ENCODE assay signal across 8 cellular contexts in the genomic region with DNA sequence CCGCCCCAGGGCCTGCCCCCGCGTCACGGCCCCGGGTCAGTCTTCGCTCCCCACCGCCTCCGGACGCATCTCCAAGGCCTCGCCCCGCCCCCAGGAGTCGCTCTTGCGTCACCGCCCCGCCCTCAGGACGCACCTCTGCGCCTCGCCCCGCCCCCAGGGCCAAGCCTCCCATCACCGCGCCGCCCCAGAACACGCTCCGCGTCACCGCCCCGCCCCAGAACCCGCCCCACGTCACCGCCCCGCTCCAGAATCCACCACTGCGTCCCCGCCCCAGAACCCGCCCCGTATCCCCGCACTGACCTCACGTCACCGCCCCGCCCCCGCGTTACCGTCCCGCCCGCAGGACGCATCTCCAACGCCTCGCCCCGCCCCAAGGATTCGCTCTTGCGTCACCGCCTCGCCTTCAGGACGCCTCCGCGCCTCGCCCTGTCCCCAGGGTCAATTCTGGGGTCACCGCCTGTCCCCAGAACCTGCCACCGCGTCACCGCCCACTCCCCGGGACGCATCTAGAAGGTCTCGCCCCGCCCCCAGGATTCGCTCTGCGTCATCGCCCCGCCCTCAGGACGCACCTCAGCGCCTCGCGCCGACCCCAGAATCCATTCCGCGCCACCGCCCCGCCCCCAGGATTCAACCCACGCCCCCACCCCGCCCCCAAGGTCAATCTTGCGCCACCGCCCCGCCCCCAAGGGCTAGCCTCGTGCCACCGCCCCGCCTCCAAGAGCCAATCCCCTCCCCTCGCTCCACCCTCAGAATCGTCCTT. TPM values are rescaled to one million over a fixed set of nuclear protein-coding genes. Genes with fewer than 3 reads are reported as not detected.
A peak's percentile ranks its signal among the peaks of the same experiment; 100 is the strongest.
DNase-seq lines count a peak whose midpoint lies in the region; ATAC-seq and TF ChIP-seq lines count a peak whose summit lies in the region.

No MANE protein-coding gene starts in this region.

- H3K4ac ChIP-seq in IMR-90 (ENCODE audit: low read depth, low read length): peak overlapping the region; percentile 100

- peak overlapping the region; percentile 98 for H4K91ac ChIP-seq in IMR-90 (ENCODE audit: insufficient read depth, low read depth, low read length)

- H2BK15ac ChIP-seq in IMR-90 (ENCODE audit: low read depth, low read length): peak overlapping the region; percentile 98; the same call in 2 of the 3 replicates

- 0% methylated on average over 16 of the region's 87 CpGs; no CpG with 5 or more reads in 1 of the 2 experiments for WGBS in IMR-90 (ENCODE audit: extremely low coverage in 2 of 2, insufficient read length in 1 of 2), 2 experiments

- no peak for TF ChIP-seq POLR2A in IMR-90 (IDR thresholded peaks at IDR 0.05; ENCODE audit: low read depth, low read length)

- TF ChIP-seq CTCF in Calu3 (IDR thresholded peaks at IDR 0.05; ENCODE audit: unreplicated experiment) (no peak), IMR-90 (conservative IDR thresholded peaks at IDR 0.05; ENCODE audit: low read depth, low read length) (no peak), OCI-LY3 (IDR thresholded peaks at IDR 0.05; ENCODE audit: low read depth, low read length) (no peak), epithelial cell of esophagus (IDR thresholded peaks at IDR 0.05; ENCODE audit: insufficient read depth, low read depth, low read length, missing control alignments) (no peak)

- peak overlapping the region; percentile 100 for H3K14ac ChIP-seq in IMR-90 (replicated peaks; ENCODE audit: low read depth, low read length)

- peaks cover 47% of the 10 kb centered on the region for H3K36me3 Mint-ChIP-seq in Calu3 (ENCODE audit: insufficient read depth, unreplicated experiment)

- peak overlapping the region; percentile 92; the same call in 1 of the 2 replicates for H3K56ac ChIP-seq in IMR-90 (ENCODE audit: extremely low read depth, insufficient read depth, low read length)

- no peaks in the 10 kb centered on the region for H3K27me3 Mint-ChIP-seq in Calu3 (ENCODE audit: unreplicated experiment)

- H2AK9ac ChIP-seq in IMR-90 (replicated peaks; ENCODE audit: low read depth, low read length, poor library complexity): peak overlapping the region; percentile 93

- H3K79me1 ChIP-seq in IMR-90 (ENCODE audit: low read depth in 1 of 2, low read length in 2 of 2): peaks cover 11 to 35% of the 10 kb centered on the region in 2 experiments

- H3K27ac Mint-ChIP-seq in Calu3 (ENCODE audit: unreplicated experiment): peak overlapping the region; percentile 98

- POLR2A ChIA-PET in IMR-90 (lab: Charles Lee; ENCODE audit: unreplicated experiment): no interaction called here

- peaks cover 11% of the 10 kb centered on the region for H3K4me1 Mint-ChIP-seq in Calu3 (ENCODE audit: low read depth, unreplicated experiment)

- H3K36me3 ChIP-seq in IMR-90 (ENCODE audit: control insufficient read depth, insufficient read depth, low read length) (no peaks in the 10 kb centered on the region), OCI-LY3 (replicated peaks; ENCODE audit: low read depth, low read length) (no peaks in the 10 kb centered on the region)

- H3K23ac ChIP-seq in IMR-90 (ENCODE audit: low read depth, low read length): peak overlapping the region; percentile 99

- peak overlapping the region; percentile 98 for H2BK20ac ChIP-seq in IMR-90 (ENCODE audit: low read depth, low read length)

- H3K9ac ChIP-seq in IMR-90 (ENCODE audit: low read depth, low read length): peak overlapping the region; percentile 98
- H3K9ac ChIP-seq in OCI-LY3 (ENCODE audit: low read length): peak overlapping the region; percentile 79

- DNase-seq in Calu3 (peak; percentile 98), IMR-90 (peak; percentile 98), activated T-cell treated with anti-CD3 and anti-CD28 coated beads for 4 hours (peak; percentile 100), epithelial cell of esophagus (ENCODE audit: low read depth) (peak; percentile 99)
- DNase-seq in stimulated activated CD8-positive, alpha-beta memory T cell treated with anti-CD3 and anti-CD28 coated beads, Interleukin-2, amount 100 ng/mL, for 48 hours (ENCODE audit: low read depth in 2 of 2): peak; percentile 99 to 100

- H4K8ac ChIP-seq in IMR-90 (ENCODE audit: low read depth in 2 of 2, low read length in 2 of 2): peak overlapping the region; percentile 79 to 99

- peak overlapping the region; percentile 100 for H4K5ac ChIP-seq in IMR-90 (ENCODE audit: low read depth, low read length)

- intact Hi-C loops in Calu3 (cut with micrococcal nuclease; ENCODE audit: unreplicated experiment): loop anchor here (5.0 kb wide), 1 partner anchor 93 kb away; the partner anchor contains the start of gene DDI2
- intact Hi-C loops in IMR-90 (cut with micrococcal nuclease): loop anchor here (5.0 kb wide), 1 partner anchor 202 kb away; no protein-coding TSS in a partner anchor

- peak overlapping the region; percentile 100 for H2BK120ac ChIP-seq in IMR-90 (ENCODE audit: low read depth, low read length)

- H4K20me1 ChIP-seq in IMR-90 (ENCODE audit: insufficient read depth, low read length) (no peaks in the 10 kb centered on the region; the same call in none of the 2 replicates), OCI-LY3 (ENCODE audit: insufficient read depth, low read length) (no peaks in the 10 kb centered on the region)

- H2AFZ ChIP-seq in IMR-90 (replicated peaks; ENCODE audit: low read length, poor library complexity): peak overlapping the region; percentile 100
- H2AFZ ChIP-seq in OCI-LY3 (ENCODE audit: low read depth, low read length): no peak overlapping the region

- dilution Hi-C loops in IMR-90 (cut with HindIII; ENCODE audit: low sequenced_read_pairs, unreplicated experiment): no loop called here

- in situ Hi-C loops in IMR-90 (cut with MboI; ENCODE audit: low sequenced_read_pairs): no loop called here

- H3K9me3 ChIP-seq in IMR-90 (ENCODE audit: control insufficient read depth, insufficient read depth, low read length) (no peaks in the 10 kb centered on the region), OCI-LY3 (ENCODE audit: insufficient read depth, low read length) (no peaks in the 10 kb centered on the region), mononuclear cell (ENCODE audit: low read depth, low read length) (no peaks in the 10 kb centered on the region)

- peak overlapping the region; percentile 87 for H3K4me3 Mint-ChIP-seq in Calu3 (ENCODE audit: low read depth, unreplicated experiment)

- H3K4me3 ChIP-seq in IMR-90 (ENCODE audit: insufficient read depth, low read depth, low read length): peak overlapping the region; percentile 97
- H3K4me3 ChIP-seq in OCI-LY3 (ENCODE audit: low read length): peak overlapping the region; percentile 96
- H3K4me3 ChIP-seq in epithelial cell of esophagus (ENCODE audit: low read length): peak overlapping the region; percentile 55
- peak overlapping the region; percentile 48 for H3K4me3 ChIP-seq in mononuclear cell (ENCODE audit: low read length)

- peak overlapping the region; percentile 100 for H2BK5ac ChIP-seq in IMR-90 (ENCODE audit: low read depth, low read length, poor library complexity, severe bottlenecking)

- peak overlapping the region; percentile 69 for H2AK5ac ChIP-seq in IMR-90 (ENCODE audit: low read depth, low read length)

- TF ChIP-seq RAD21 in IMR-90 (IDR thresholded peaks at IDR 0.05; ENCODE audit: low read length): no peak

- H3K4me2 ChIP-seq in IMR-90 (ENCODE audit: low read depth, low read length): peak overlapping the region; percentile 66
- H3K4me2 ChIP-seq in OCI-LY3 (ENCODE audit: low read length): peak overlapping the region; percentile 95; the same call in 1 of the 2 replicates

- H3K79me2 ChIP-seq in OCI-LY3 (ENCODE audit: low read length): peaks cover 14% of the 10 kb centered on the region

- H3K27ac ChIP-seq in IMR-90 (ENCODE audit: insufficient read depth, low read length) (peak overlapping the region; percentile 100), OCI-LY3 (ENCODE audit: low read length) (peak overlapping the region; percentile 78)

- ATAC-seq in GM21528 (IDR thresholded peaks at IDR 0.05; ENCODE audit: low FRiP score, unreplicated experiment): peak; percentile 41
- peak; percentile 73 for ATAC-seq in IMR-90 (ENCODE audit: low read depth)

- H3K9me1 ChIP-seq in IMR-90 (ENCODE audit: insufficient read depth, low read length): peaks cover 10% of the 10 kb centered on the region

- CTCF ChIA-PET in Calu3 (lab: Charles Lee): interaction anchor here (0.6 kb wide), 1 partner anchor 100 kb away, joined by 3 read pairs; no protein-coding TSS in a partner anchor
- CTCF ChIA-PET in IMR-90 (lab: Yijun Ruan, JAX): no interaction called here

- no peaks in the 10 kb centered on the region for H3K9me3 Mint-ChIP-seq in Calu3 (ENCODE audit: low read depth, unreplicated experiment)

- BruUV-seq in Calu3 (replicated peaks; lab: Mats Ljungman, UMichigan): no TSS peak
- BruUV-seq in IMR-90 (replicated peaks; lab: Mats Ljungman, UMichigan): no TSS peak

- peaks cover 2% of the 10 kb centered on the region for H3K4me1 ChIP-seq in IMR-90 (ENCODE audit: control insufficient read depth, insufficient read depth, low read length)
- peaks cover 25% of the 10 kb centered on the region for H3K4me1 ChIP-seq in OCI-LY3 (ENCODE audit: low read length)
- H3K4me1 ChIP-seq in mononuclear cell (ENCODE audit: insufficient read depth, low read length): peaks cover 45% of the 10 kb centered on the region

- H3K27me3 ChIP-seq in IMR-90 (ENCODE audit: control insufficient read depth, insufficient read depth, low read length): no peaks in the 10 kb centered on the region
- no peaks in the 10 kb centered on the region for H3K27me3 ChIP-seq in OCI-LY3 (ENCODE audit: low read depth, low read length)
- no peaks in the 10 kb centered on the region for H3K27me3 ChIP-seq in mononuclear cell (ENCODE audit: insufficient read depth, low read length)

- peak overlapping the region; percentile 100 for H3K18ac ChIP-seq in IMR-90 (ENCODE audit: low read depth, low read length)

TF ChIP-seq in IMR-90, 13 proteins besides CTCF, POLR2A, EP300 and RAD21 (continues in another document):
- no peak for TF ChIP-seq MAFK (IDR thresholded peaks at IDR 0.05; ENCODE audit: low read depth, low read length)
- TF ChIP-seq RFX5 (IDR thresholded peaks at IDR 0.05; ENCODE audit: low read depth, low read length): no peak

RNA-seq across cellular contexts. Expression of gene CASP9, which starts 0.4 kb away (rescaled TPM):
- total RNA-seq in Calu3 (2022) (8.4 and 8.8 TPM in 2 replicates), IMR-90 (2012; rRNA removed) (5.3 and 7.0 TPM in 2 replicates), mononuclear cell (12.0 TPM)
- polyA plus RNA-seq in IMR-90 (2012; rRNA removed): 7.8 and 8.3 TPM in 2 replicates
- polyA plus RNA-seq in IMR-90 (2012; cell fraction: cytosol; rRNA removed): 8.0 and 8.7 TPM in 2 replicates
- polyA plus RNA-seq in IMR-90 (2012; cell fraction: nucleus; rRNA removed; ENCODE audit: low replicate concordance): 19.8 and 20.6 TPM in 2 replicates

RNA-seq across cellular contexts. Expression of gene DNAJC16, which starts 2.2 kb away (rescaled TPM):
- total RNA-seq in Calu3 (2022): 18.2 and 20.6 TPM in 2 replicates
- total RNA-seq in IMR-90 (2012; rRNA removed): 12.5 and 13.1 TPM in 2 replicates
- polyA plus RNA-seq in IMR-90 (2012; rRNA removed): 6.9 and 8.0 TPM in 2 replicates
- polyA plus RNA-seq in IMR-90 (2012; cell fraction: cytosol; rRNA removed): 2.5 TPM in 2 replicates
- 4.5 and 13.3 TPM in 2 replicates for polyA plus RNA-seq in IMR-90 (2012; cell fraction: nucleus; rRNA removed; ENCODE audit: low replicate concordance)
- total RNA-seq in mononuclear cell: 8.9 TPM

RNA-seq across cellular contexts. Expression of gene CELA2B, which starts 48.6 kb away (rescaled TPM):
- total RNA-seq in Calu3 (2022) (not detected in 2 replicates), IMR-90 (2012; rRNA removed) (not detected in 2 replicates), mononuclear cell (not detected)
- not detected in 2 replicates for polyA plus RNA-seq in IMR-90 (2012; rRNA removed)
- 0.05 TPM in 1 of 2 replicates, not detected in the other for polyA plus RNA-seq in IMR-90 (2012; cell fraction: cytosol; rRNA removed)
- not detected in 2 replicates for polyA plus RNA-seq in IMR-90 (2012; cell fraction: nucleus; rRNA removed; ENCODE audit: low replicate concordance)

Comparison
In these comparisons a context has a peak if more than half of its experiments do, and no peak if none do; other contexts are left out.
1. Peak in every context shown above with its lines: DNase-seq, ATAC-seq, H3K4me3 ChIP-seq and H3K27ac ChIP-seq.